Comparison of ENCODE assay signal across 12 cellular contexts in genomic region chr7:44264221-44264956, GRCh38.
A peak's percentile ranks its signal among the peaks of the same experiment; 100 is the strongest.
DNase-seq lines count a peak whose midpoint lies in the region; ATAC-seq and TF ChIP-seq lines count a peak whose summit lies in the region.
"Had no signal": no experiment of that assay in that cellular context is flagged by ENCODE, and none has a peak within 500 bp of the region (broad histone marks: within the 10 kb centered on the region; RNA-seq: fewer than 3 reads in every experiment).

No MANE protein-coding gene starts in this region.

- no CpG with 5 or more reads among the region's 11 CpGs for WGBS in mesendoderm (ENCODE audit: extremely low coverage, insufficient coverage, low lambda C conversion rate)

- H3K79me2 ChIP-seq in mesendoderm (ENCODE audit: control insufficient read depth, insufficient read depth, low read length) = no peaks in the 10 kb centered on the region

- no peak for TF ChIP-seq CTCF in RWPE2 (IDR thresholded peaks at IDR 0.05; ENCODE audit: poor library complexity, severe bottlenecking)

- peak; percentile 47 for DNase-seq in H4 (ENCODE audit: low spot score)
- peak; percentile 94 for DNase-seq in NCI-H1694 (lab: John Stamatoyannopoulos, UW)
- DNase-seq in RWPE2 (ENCODE audit: low spot score) = peak; percentile 96
- DNase-seq in mesendoderm = peak; percentile 4
- no peak for DNase-seq in SW 1271 (lab: John Stamatoyannopoulos, UW)
- DNase-seq: HCEC 1CT; NK-92 treated with Interleukin-12 subunit alpha and Interleukin-12 subunit beta, amount 100 ng/mL, for 24 hours; uterus had no signal

- no peak overlapping the region for H2BK15ac ChIP-seq in mesendoderm (replicated peaks; ENCODE audit: low read depth)

- ATAC-seq in RWPE2 (ENCODE audit: low read depth) (peak; percentile 89), HG03108 (IDR thresholded peaks at IDR 0.05; ENCODE audit: unreplicated experiment) (no peak), GM18868 (IDR thresholded peaks at IDR 0.05; ENCODE audit: unreplicated experiment) (no peak), HG03139 (IDR thresholded peaks at IDR 0.05; ENCODE audit: unreplicated experiment) (no peak)
- ATAC-seq: gastroesophageal sphincter had no signal

- no peak overlapping the region for H3K4me3 ChIP-seq in RWPE2 (ENCODE audit: severe bottlenecking)
- H3K4me3 ChIP-seq in mesendoderm (ENCODE audit: low read length) = no peak overlapping the region
- H3K4me3 ChIP-seq: gastroesophageal sphincter, uterus had no signal

- no peak overlapping the region for H3K56ac ChIP-seq in mesendoderm (ENCODE audit: low read length)

- no peak overlapping the region for H3K18ac ChIP-seq in mesendoderm (ENCODE audit: low read length)

- H3K9ac ChIP-seq in mesendoderm (ENCODE audit: low read length) = no peak overlapping the region

- H2BK5ac ChIP-seq in mesendoderm (ENCODE audit: low read length) = no peak overlapping the region

- H3K27ac ChIP-seq in RWPE2 (ENCODE audit: poor library complexity, severe bottlenecking) = peak overlapping the region; percentile 38
- no peak overlapping the region for H3K27ac ChIP-seq in mesendoderm (ENCODE audit: low read depth, low read length)
- H3K27ac ChIP-seq: gastroesophageal sphincter, uterus had no signal

- no peak overlapping the region for H2BK120ac ChIP-seq in mesendoderm (ENCODE audit: low read depth, low read length)

- no peaks in the 10 kb centered on the region for H3K27me3 ChIP-seq in RWPE2 (ENCODE audit: insufficient read depth, poor library complexity, severe bottlenecking)
- no peaks in the 10 kb centered on the region for H3K27me3 ChIP-seq in mesendoderm (ENCODE audit: insufficient read depth, low read length, poor library complexity)
- H3K27me3 ChIP-seq: uterus had no signal

- no peak overlapping the region for H4K5ac ChIP-seq in mesendoderm (ENCODE audit: low read length)

- no peaks in the 10 kb centered on the region for H3K36me3 ChIP-seq in RWPE2 (ENCODE audit: low read depth)
- H3K36me3 ChIP-seq in mesendoderm (ENCODE audit: control insufficient read depth, insufficient read depth, low read length) = no peaks in the 10 kb centered on the region
- H3K36me3 ChIP-seq: gastroesophageal sphincter, uterus had no signal

- no peak overlapping the region for H2AK5ac ChIP-seq in mesendoderm (ENCODE audit: low read length)

- H3K4me1 ChIP-seq in RWPE2 (ENCODE audit: insufficient read depth, poor library complexity, severe bottlenecking) (peaks cover 34% of the 10 kb centered on the region), mesendoderm (ENCODE audit: control insufficient read depth, low read depth, low read length) (no peaks in the 10 kb centered on the region)
- H3K4me1 ChIP-seq: uterus had no signal

- H3K23ac ChIP-seq in mesendoderm (ENCODE audit: low read length) = no peak overlapping the region

- no peak overlapping the region for H4K8ac ChIP-seq in mesendoderm (ENCODE audit: low read depth, low read length)

- H3K4ac ChIP-seq in mesendoderm (ENCODE audit: low read depth, low read length) = no peak overlapping the region

- no peaks in the 10 kb centered on the region for H3K79me1 ChIP-seq in mesendoderm (ENCODE audit: low read length)

- no peak overlapping the region for H3K4me2 ChIP-seq in mesendoderm (ENCODE audit: low read length)

- H3K9me3 ChIP-seq in RWPE2 (ENCODE audit: severe bottlenecking) = no peaks in the 10 kb centered on the region
- H3K9me3 ChIP-seq: gastroesophageal sphincter, uterus had no signal

Comparison
In these comparisons a context has a peak if more than half of its experiments do, and no peak if none do; other contexts are left out.
1. DNase-seq: peak in H4 (single experiment), NCI-H1694 (single experiment), RWPE2 (single experiment) and mesendoderm (single experiment); none in SW 1271 (0 of 2).